ENCODE assay signal across 1 cellular context in the genomic region with DNA sequence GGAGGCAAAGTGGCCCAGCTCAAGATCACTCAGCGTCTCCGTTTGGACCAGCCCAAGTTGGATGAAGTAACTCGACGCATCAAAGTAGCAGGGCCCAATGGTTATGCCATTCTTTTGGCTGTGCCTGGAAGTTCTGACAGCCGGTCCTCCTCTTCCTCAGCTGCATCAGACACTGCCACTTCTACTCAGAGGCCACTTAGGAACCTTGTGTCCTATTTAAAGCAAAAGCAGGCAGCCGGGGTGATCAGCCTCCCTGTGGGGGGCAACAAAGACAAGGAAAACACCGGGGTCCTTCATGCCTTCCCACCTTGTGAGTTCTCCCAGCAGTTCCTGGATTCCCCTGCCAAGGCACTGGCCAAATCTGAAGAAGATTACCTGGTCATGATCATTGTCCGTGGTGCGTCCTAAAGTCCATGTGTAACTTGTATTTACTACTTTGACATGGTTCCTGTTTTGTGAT.
TF ChIP-seq lines count a peak whose summit lies in the region.

No MANE protein-coding gene starts in this region.

TF ChIP-seq in GM12878, 131 proteins besides CTCF, POLR2A, EP300 and RAD21:
- TF ChIP-seq BRCA1 (IDR thresholded peaks at IDR 0.05; ENCODE audit: low read depth, low read length) (no peak), RAD51 (IDR thresholded peaks at IDR 0.05) (no peak), BACH1 (IDR thresholded peaks at IDR 0.05; ENCODE audit: borderline replicate concordance) (no peak), NFXL1 (IDR thresholded peaks at IDR 0.05; ENCODE audit: borderline replicate concordance) (no peak), KAT2A (conservative IDR thresholded peaks at IDR 0.05; ENCODE audit: control insufficient read depth, low read depth, low read length) (no peak), JUNB (IDR thresholded peaks at IDR 0.05) (no peak), EED (IDR thresholded peaks at IDR 0.05; ENCODE audit: low read depth) (no peak), PAX8 (IDR thresholded peaks at IDR 0.05) (no peak), RBBP5 (conservative IDR thresholded peaks at IDR 0.05) (no peak), MXI1 (IDR thresholded peaks at IDR 0.05; ENCODE audit: low read depth, low read length) (no peak), MYC (IDR thresholded peaks at IDR 0.05; ENCODE audit: insufficient read depth, insufficient read length, insufficient replicate concordance, low read length, severe bottlenecking) (no peak), EGR1 (IDR thresholded peaks at IDR 0.05; ENCODE audit: borderline replicate concordance in 1 of 2, low read depth in 2 of 2, low read length in 2 of 2) (no peak), SP1 (IDR thresholded peaks at IDR 0.05; ENCODE audit: low read depth, low read length) (no peak), RCOR1 (conservative IDR thresholded peaks at IDR 0.05; ENCODE audit: low read depth, low read length) (no peak), KDM1A (IDR thresholded peaks at IDR 0.05; ENCODE audit: borderline replicate concordance) (no peak)
- TF ChIP-seq, protein P1, sequence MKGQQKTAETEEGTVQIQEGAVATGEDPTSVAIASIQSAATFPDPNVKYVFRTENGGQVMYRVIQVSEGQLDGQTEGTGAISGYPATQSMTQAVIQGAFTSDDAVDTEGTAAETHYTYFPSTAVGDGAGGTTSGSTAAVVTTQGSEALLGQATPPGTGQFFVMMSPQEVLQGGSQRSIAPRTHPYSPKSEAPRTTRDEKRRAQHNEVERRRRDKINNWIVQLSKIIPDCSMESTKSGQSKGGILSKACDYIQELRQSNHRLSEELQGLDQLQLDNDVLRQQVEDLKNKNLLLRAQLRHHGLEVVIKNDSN (IDR thresholded peaks at IDR 0.05; ENCODE audit: borderline replicate concordance, extremely low read length, insufficient read depth, low read depth, low read length): no peak
- TF ChIP-seq, protein P2, sequence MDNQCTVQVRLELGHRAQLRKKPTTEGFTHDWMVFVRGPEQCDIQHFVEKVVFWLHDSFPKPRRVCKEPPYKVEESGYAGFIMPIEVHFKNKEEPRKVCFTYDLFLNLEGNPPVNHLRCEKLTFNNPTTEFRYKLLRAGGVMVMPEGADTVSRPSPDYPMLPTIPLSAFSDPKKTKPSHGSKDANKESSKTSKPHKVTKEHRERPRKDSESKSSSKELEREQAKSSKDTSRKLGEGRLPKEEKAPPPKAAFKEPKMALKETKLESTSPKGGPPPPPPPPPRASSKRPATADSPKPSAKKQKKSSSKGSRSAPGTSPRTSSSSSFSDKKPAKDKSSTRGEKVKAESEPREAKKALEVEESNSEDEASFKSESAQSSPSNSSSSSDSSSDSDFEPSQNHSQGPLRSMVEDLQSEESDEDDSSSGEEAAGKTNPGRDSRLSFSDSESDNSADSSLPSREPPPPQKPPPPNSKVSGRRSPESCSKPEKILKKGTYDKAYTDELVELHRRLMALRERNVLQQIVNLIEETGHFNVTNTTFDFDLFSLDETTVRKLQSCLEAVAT (IDR thresholded peaks at IDR 0.05): no peak
